Comparison of ENCODE assay signal across 10 cellular contexts in the genomic region with DNA sequence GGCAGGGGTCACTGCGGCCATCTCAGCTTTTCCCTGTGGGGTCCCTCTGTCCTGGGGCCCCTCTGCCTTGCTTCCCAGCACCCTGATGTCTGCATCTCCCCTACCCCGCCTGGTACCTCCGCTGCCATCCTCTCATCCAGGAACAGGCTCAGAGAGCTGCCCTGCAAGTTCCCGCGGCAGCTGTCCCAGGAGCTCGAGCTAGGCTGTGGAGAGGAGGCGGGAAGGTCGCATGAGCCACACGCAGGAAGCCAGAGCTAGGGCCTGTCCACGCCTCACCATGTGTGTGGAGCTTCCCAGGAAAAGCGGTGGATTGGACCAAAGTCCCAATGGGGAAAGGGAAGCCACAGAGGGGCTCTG.
"Had no signal": no experiment of that assay in that cellular context is flagged by ENCODE, and none has a peak within 500 bp of the region (broad histone marks: within the 10 kb centered on the region; RNA-seq: fewer than 3 reads in every experiment).

No MANE protein-coding gene starts in this region.

- ATAC-seq: left cardiac atrium had no signal

- H3K4me1 ChIP-seq: adrenal gland, pancreas had no signal

- H3K4me3 Mint-ChIP-seq: activated naive CD4-positive, alpha-beta T cell treated with anti-CD3 and anti-CD28 coated beads, Interleukin-2, amount 50 U/mL, for 24 hours had no signal

- H3K4me3 ChIP-seq: adrenal gland, dorsolateral prefrontal cortex, pancreas had no signal

- DNase-seq: activated CD4-positive, alpha-beta T cell treated with anti-CD3 and anti-CD28 coated beads, Interleukin-2, amount 50 U/mL, for 1 hour; dorsolateral prefrontal cortex; left cardiac atrium; naive B cell; pancreas; stimulated activated CD4-positive, alpha-beta T cell treated with anti-CD3 and anti-CD28 coated beads, Interleukin-2, amount 100 ng/mL, for 24 hours; T-helper 2 cell had no signal

- H3K27me3 ChIP-seq: adrenal gland, dorsolateral prefrontal cortex, pancreas had no signal

- H3K27ac ChIP-seq: adrenal gland, pancreas had no signal

- H3K9me3 ChIP-seq: adrenal gland, pancreas had no signal

- H3K9me3 Mint-ChIP-seq: activated naive CD4-positive, alpha-beta T cell treated with anti-CD3 and anti-CD28 coated beads, Interleukin-2, amount 50 U/mL, for 24 hours; activated T-helper 2 cell treated with anti-CD3 and anti-CD28 coated beads, Interferon-gamma antibody, Interleukin-2, Interleukin-4, amounts not matched to agents 10 μg/mL and 5 μg/mL and 100 μg/mL, durations not matched to agents 14 hours and 24 hours and 36 hours; naive B cell had no signal

- H3K4me1 Mint-ChIP-seq: activated naive CD4-positive, alpha-beta T cell treated with anti-CD3 and anti-CD28 coated beads, Interleukin-2, amount 50 U/mL, for 24 hours had no signal

- H3K27me3 Mint-ChIP-seq: activated naive CD4-positive, alpha-beta T cell treated with anti-CD3 and anti-CD28 coated beads, Interleukin-2, amount 50 U/mL, for 24 hours had no signal

- H3K27ac Mint-ChIP-seq: activated naive CD4-positive, alpha-beta T cell treated with anti-CD3 and anti-CD28 coated beads, Interleukin-2, amount 50 U/mL, for 24 hours; activated T-helper 2 cell treated with anti-CD3 and anti-CD28 coated beads, Interferon-gamma antibody, Interleukin-2, Interleukin-4, amounts not matched to agents 10 μg/mL and 5 μg/mL and 100 μg/mL, durations not matched to agents 14 hours and 24 hours and 36 hours had no signal
